In the genomic region with DNA sequence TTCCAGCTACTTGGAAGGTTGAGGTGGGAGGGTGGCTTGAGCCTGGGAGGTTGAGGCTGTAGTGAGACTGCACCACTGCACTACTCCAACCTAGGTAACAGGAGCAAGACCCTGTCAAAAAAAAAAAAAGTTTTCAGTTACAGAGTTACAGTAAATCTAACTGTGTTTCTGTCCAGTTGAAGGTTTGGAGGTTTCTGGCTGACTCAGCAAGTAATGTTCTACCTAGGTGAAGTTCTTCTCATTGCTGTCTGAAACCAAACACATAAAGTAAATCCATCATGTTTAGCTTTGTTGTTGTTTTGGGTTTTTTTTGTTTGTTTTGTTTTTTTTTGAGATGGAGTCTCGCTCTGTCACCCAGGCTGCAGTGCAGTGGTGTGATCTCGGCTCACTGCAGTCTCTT, we compare ENCODE assay signal across 30 cellular contexts. TPM values are rescaled to one million over a fixed set of nuclear protein-coding genes. Genes with fewer than 3 reads are reported as not detected.
"Had no signal": no experiment of that assay in that cellular context is flagged by ENCODE, and none has a peak within 500 bp of the region (broad histone marks: within the 10 kb centered on the region; RNA-seq: fewer than 3 reads in every experiment).

No MANE protein-coding gene starts in this region.

- H3K36me3 ChIP-seq: colonic mucosa, gastrocnemius medialis, lower lobe of right lung had no signal

- H3K9me3 ChIP-seq: colonic mucosa, esophagus squamous epithelium, gastrocnemius medialis, heart right ventricle, left lung, lower lobe of right lung, mucosa of descending colon had no signal

- H3K27me3 ChIP-seq: colonic mucosa, esophagus squamous epithelium, gastrocnemius medialis, heart right ventricle, left lung had no signal

- H3K27ac ChIP-seq: colonic mucosa, epithelial cell of prostate, esophagus squamous epithelium, gastrocnemius medialis, heart right ventricle, left lung, lower lobe of right lung had no signal

- H3K4me1 ChIP-seq: colonic mucosa, gastrocnemius medialis, heart right ventricle, left lung, lower lobe of right lung had no signal

- FAIRE-seq: endometrium, islet of Langerhans, keratinocyte had no signal

- DNase-seq: colonic mucosa; cortex of kidney; effector CD8-positive, alpha-beta T cell; effector memory CD8-positive, alpha-beta T cell; endodermal cell; erythroblast; esophagus squamous epithelium; foreskin fibroblast; foreskin melanocyte; gastrocnemius medialis; glutamatergic neuron; head of caudate nucleus; heart right ventricle; hippocampal formation; left cardiac atrium; left lung; left ventricle myocardium superior; lower lobe of right lung; mesenchymal stem cell; mucosa of descending colon; naive B cell had no signal

- H3K4me3 ChIP-seq: colonic mucosa, esophagus squamous epithelium, gastrocnemius medialis, heart right ventricle, left lung, lower lobe of right lung, mucosa of descending colon had no signal

- ATAC-seq: effector memory CD8-positive, alpha-beta T cell; esophagus mucosa; gastrocnemius medialis; heart right ventricle; left cardiac atrium; left lung; left ventricle myocardium superior; lower lobe of right lung; mucosa of descending colon had no signal

RNA-seq across cellular contexts. Expression of gene SLC4A9, which starts 33.7 kb away (rescaled TPM):
- total RNA-seq: dermis microvascular lymphatic vessel endothelial cell, gastrocnemius medialis, kidney epithelial cell, left lung, left ventricle myocardium superior, lung microvascular endothelial cell, myocyte had no signal
